17 cellular contexts compared by ENCODE assay signal in genomic region chr2:154455201-154455600, GRCh38.
A peak's percentile ranks its signal among the peaks of the same experiment; 100 is the strongest.
DNase-seq lines count a peak whose midpoint lies in the region; ATAC-seq, FAIRE-seq and TF ChIP-seq lines count a peak whose summit lies in the region.
"Had no signal": no experiment of that assay in that cellular context is flagged by ENCODE, and none has a peak within 500 bp of the region (broad histone marks: within the 10 kb centered on the region; RNA-seq: fewer than 3 reads in every experiment).

No MANE protein-coding gene starts in this region.

- no peaks in the 10 kb centered on the region for H4K20me1 ChIP-seq in astrocyte (ENCODE audit: insufficient read depth, low read length)

- H3K4me3 ChIP-seq in right atrium auricular region: peak overlapping the region; percentile 6 to 42
- H3K4me3 ChIP-seq in astrocyte (ENCODE audit: insufficient read depth, low read depth, low read length): no peak overlapping the region
- H3K4me3 ChIP-seq in lower lobe of right lung: peak overlapping the region; percentile 44
- H3K4me3 ChIP-seq: GM12878 had no signal

- no peaks in the 10 kb centered on the region for H3K27me3 Mint-ChIP-seq in astrocyte (ENCODE audit: low read depth, unreplicated experiment)
- H3K27me3 Mint-ChIP-seq: activated CD8-positive, alpha-beta T cell treated with anti-CD3 and anti-CD28 coated beads for 36 hours; brain had no signal

- intact Hi-C loops in left ventricle myocardium superior (cut with micrococcal nuclease) (no loop called here), lower lobe of right lung (cut with DNase I) (no loop called here)

- H3K9me3 ChIP-seq in right atrium auricular region (no peaks in the 10 kb centered on the region), astrocyte (ENCODE audit: insufficient read depth, low read depth, low read length) (no peaks in the 10 kb centered on the region), lower lobe of right lung (no peaks in the 10 kb centered on the region)
- H3K9me3 ChIP-seq: transverse colon had no signal

- H3K27ac ChIP-seq in right atrium auricular region (no peak overlapping the region), astrocyte (ENCODE audit: low read depth, low read length) (no peak overlapping the region), lower lobe of right lung (no peak overlapping the region)
- H3K27ac ChIP-seq: transverse colon had no signal

- no peak for FAIRE-seq in astrocyte (lab: Jason Lieb, UNC)
- FAIRE-seq: GM12878 had no signal

- TF ChIP-seq CTCF in right atrium auricular region (IDR thresholded peaks at IDR 0.05) (no peak), astrocyte (IDR thresholded peaks at IDR 0.05; ENCODE audit: insufficient read depth, low read depth, low read length) (no peak), lower lobe of right lung (IDR thresholded peaks at IDR 0.05) (no peak)

- no peak overlapping the region for H3K27ac Mint-ChIP-seq in astrocyte (ENCODE audit: unreplicated experiment)
- H3K27ac Mint-ChIP-seq: activated CD8-positive, alpha-beta T cell treated with anti-CD3 and anti-CD28 coated beads for 36 hours; endodermal cell had no signal

- peaks cover 21% of the 10 kb centered on the region for H3K4me1 Mint-ChIP-seq in astrocyte (ENCODE audit: low read depth, unreplicated experiment)

- H3K36me3 ChIP-seq in right atrium auricular region: no peaks in the 10 kb centered on the region
- H3K36me3 ChIP-seq in astrocyte (ENCODE audit: insufficient read depth, low read length): no peaks in the 10 kb centered on the region
- no peaks in the 10 kb centered on the region for H3K36me3 ChIP-seq in lower lobe of right lung
- H3K36me3 ChIP-seq: transverse colon had no signal

- no peaks in the 10 kb centered on the region for H3K36me3 Mint-ChIP-seq in astrocyte (ENCODE audit: low read depth, unreplicated experiment)
- H3K36me3 Mint-ChIP-seq: brain had no signal

- H3K4me3 Mint-ChIP-seq in astrocyte (ENCODE audit: unreplicated experiment): no peak overlapping the region
- H3K4me3 Mint-ChIP-seq: activated CD8-positive, alpha-beta T cell treated with anti-CD3 and anti-CD28 coated beads for 36 hours; endodermal cell had no signal

- H3K9me3 Mint-ChIP-seq in astrocyte (ENCODE audit: unreplicated experiment): no peaks in the 10 kb centered on the region
- H3K9me3 Mint-ChIP-seq: activated CD8-positive, alpha-beta T cell treated with anti-CD3 and anti-CD28 coated beads for 36 hours; brain; endodermal cell had no signal

- H3K4me2 ChIP-seq in astrocyte (ENCODE audit: low read length): peak overlapping the region; percentile 57

- no peak overlapping the region for H3K9ac ChIP-seq in astrocyte (ENCODE audit: low read length)

- H3K79me2 ChIP-seq in astrocyte (ENCODE audit: insufficient read depth, low read length): no peaks in the 10 kb centered on the region

- ATAC-seq in left ventricle myocardium superior (no peak), lower lobe of right lung (no peak)
- ATAC-seq: activated CD8-positive, alpha-beta T cell treated with anti-CD3 and anti-CD28 coated beads for 36 hours; GM12878 had no signal

- H3K27me3 ChIP-seq in right atrium auricular region (no peaks in the 10 kb centered on the region), astrocyte (ENCODE audit: insufficient read depth, low read length) (no peaks in the 10 kb centered on the region), lower lobe of right lung (ENCODE audit: low read depth) (no peaks in the 10 kb centered on the region)
- H3K27me3 ChIP-seq: transverse colon had no signal

- DNase-seq in right atrium auricular region (ENCODE audit: low spot score) (no peak), left ventricle myocardium superior (no peak), astrocyte (ENCODE audit: low read depth) (peak; percentile 5), lower lobe of right lung (no peak), T-helper 1 cell (no peak), NCI-H510A (lab: John Stamatoyannopoulos, UW) (no peak)
- DNase-seq in activated CD4-positive, alpha-beta T cell treated with anti-CD3 and anti-CD28 coated beads for 1 hour: no peak
- DNase-seq in activated effector memory CD4-positive, alpha-beta T cell treated with Interleukin-2 at 50 U/mL for 16 hours: no peak
- DNase-seq: activated CD8-positive, alpha-beta T cell treated with anti-CD3 and anti-CD28 coated beads for 36 hours; AML-193; endodermal cell; NCI-H1436 treated with DMSO at 0.1 percent for 48 hours; NCI-H82; SHP77; transverse colon had no signal

- H3K4me1 ChIP-seq in right atrium auricular region: no peaks in the 10 kb centered on the region
- no peaks in the 10 kb centered on the region for H3K4me1 ChIP-seq in astrocyte (ENCODE audit: insufficient read depth, low read length)
- no peaks in the 10 kb centered on the region for H3K4me1 ChIP-seq in lower lobe of right lung
- H3K4me1 ChIP-seq: transverse colon had no signal

- H2AFZ ChIP-seq in astrocyte (ENCODE audit: low read depth, low read length): no peak overlapping the region
